Comparison of ENCODE assay signal across 30 cellular contexts in the genomic region with DNA sequence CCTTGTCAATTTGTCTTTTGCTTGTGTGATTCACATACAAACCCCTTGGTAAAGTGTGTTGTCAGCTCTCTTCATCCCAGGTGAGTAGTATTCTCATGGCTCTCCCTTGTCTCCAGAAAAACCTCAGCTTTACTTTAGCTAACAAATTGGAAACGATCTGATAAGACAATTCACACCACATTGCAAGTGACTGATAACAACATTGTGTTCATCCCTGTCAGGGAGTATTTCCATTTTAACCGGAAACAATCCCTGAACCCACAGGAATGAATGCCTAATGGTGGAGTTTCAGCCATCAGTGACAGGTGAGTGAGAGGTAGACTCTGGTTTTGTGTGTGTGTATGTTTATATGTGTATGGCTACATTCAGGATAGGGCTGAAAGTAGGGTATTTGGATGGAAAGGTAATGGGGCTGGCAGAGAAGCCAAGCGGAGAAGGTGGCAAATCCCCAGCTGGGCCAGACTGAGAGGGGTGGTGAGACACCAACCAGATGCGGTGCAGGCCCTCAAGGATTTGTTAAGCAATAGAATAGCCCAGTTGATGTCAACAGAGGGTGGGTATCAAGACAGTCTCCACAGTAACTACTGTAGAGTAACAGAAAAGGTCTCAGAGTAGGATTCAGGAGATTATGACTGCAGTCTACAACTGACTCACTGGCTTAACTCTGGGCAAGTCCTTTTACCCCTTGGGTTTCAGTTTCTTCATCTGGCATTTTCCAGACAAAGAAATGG. TPM values are rescaled to one million over a fixed set of nuclear protein-coding genes. Genes with fewer than 3 reads are reported as not detected.
DNase-seq lines count a peak whose midpoint lies in the region; ATAC-seq and TF ChIP-seq lines count a peak whose summit lies in the region.
"Had no signal": no experiment of that assay in that cellular context is flagged by ENCODE, and none has a peak within 500 bp of the region (broad histone marks: within the 10 kb centered on the region; RNA-seq: fewer than 3 reads in every experiment).

No MANE protein-coding gene starts in this region.

- no peak overlapping the region for H3K23ac ChIP-seq in mesendoderm (ENCODE audit: low read length)

- no peak overlapping the region for H2BK120ac ChIP-seq in mesendoderm (ENCODE audit: low read depth, low read length)

- H3K4me2 ChIP-seq in BLaER1 (no peak overlapping the region), mesendoderm (ENCODE audit: low read length) (no peak overlapping the region)

- H3K79me1 ChIP-seq in mesendoderm (ENCODE audit: low read length), result no peaks in the 10 kb centered on the region

- ATAC-seq in activated naive CD8-positive, alpha-beta T cell treated with anti-CD3 and anti-CD28 coated beads, Interleukin-2, amount 50 U/mL, for 24 hours, result peak; percentile 75
- ATAC-seq in GM21786 (IDR thresholded peaks at IDR 0.05; ENCODE audit: unreplicated experiment) (no peak), WTC11 (no peak)
- ATAC-seq: gastrocnemius medialis, HCT116, PC-3, Right ventricle myocardium inferior had no signal

- no peaks in the 10 kb centered on the region for H3K36me3 Mint-ChIP-seq in activated naive CD8-positive, alpha-beta T cell treated with anti-CD3 and anti-CD28 coated beads, Interleukin-2, amount 50 U/mL, for 24 hours (ENCODE audit: low read depth)
- H3K36me3 Mint-ChIP-seq in osteocyte (ENCODE audit: unreplicated experiment) (peaks cover 7% of the 10 kb centered on the region), WTC11 (0 out of 2 replicates have a peak, but pooled peaks cover 2% of the 10 kb centered on the region)
- H3K36me3 Mint-ChIP-seq: natural killer cell treated with Interleukin-12 subunit alpha and Interleukin-12 subunit beta and Interleukin-15 and Interleukin-18, amount 100 ng/mL, for 72 hours had no signal

- H3K56ac ChIP-seq in mesendoderm (ENCODE audit: low read length), result no peak overlapping the region

- no peak overlapping the region for H3K4ac ChIP-seq in mesendoderm (ENCODE audit: low read depth, low read length)

- no peak overlapping the region for H2BK5ac ChIP-seq in mesendoderm (ENCODE audit: low read length)

- peak; percentile 36 for DNase-seq in D341Med (ENCODE audit: low spot score)
- DNase-seq in activated naive CD8-positive, alpha-beta T cell treated with anti-CD3 and anti-CD28 coated beads, Interleukin-2, amount 50 U/mL, for 24 hours, result no peak
- DNase-seq in mesendoderm, result peak; percentile 93
- no peak for DNase-seq in germinal center (ENCODE audit: low spot score)
- no peak for DNase-seq in osteocyte (ENCODE audit: extremely low spot score, unreplicated experiment)
- no peak for DNase-seq in WTC11 (ENCODE audit: low spot score)
- DNase-seq: activated CD4-positive, CD25-positive, alpha-beta regulatory T cell; activated CD8-positive, alpha-beta memory T cell treated with anti-CD3 and anti-CD28 coated beads for 24 hours; activated T-cell treated with anti-CD3 and anti-CD28 coated beads, Interleukin-2, amount 50 U/mL, for 4 hours; DMS 273 treated with DMSO at 0.1 percent for 48 hours; effector memory CD4-positive, alpha-beta T cell; gastrocnemius medialis; hypothalamus; left ventricle myocardium inferior; midbrain; NCI-H1105; NCI-H1930; NCI-H2227 treated with DMSO at 0.1 percent for 48 hours; ovary; PC-3; stimulated activated CD4-positive, alpha-beta T cell treated with anti-CD3 and anti-CD28 coated beads, Interleukin-4, amount 100 ng/mL, for 4 hours; stomach; T1000; trophoblast cell had no signal

- H2AK5ac ChIP-seq in mesendoderm (ENCODE audit: low read length), result no peak overlapping the region

- no peak overlapping the region for H3K4me3 Mint-ChIP-seq in activated naive CD8-positive, alpha-beta T cell treated with anti-CD3 and anti-CD28 coated beads, Interleukin-2, amount 50 U/mL, for 24 hours
- H3K4me3 Mint-ChIP-seq in osteocyte (ENCODE audit: unreplicated experiment) (no peak overlapping the region), WTC11 (no peak overlapping the region)
- H3K4me3 Mint-ChIP-seq: activated T-cell treated with anti-CD3 and anti-CD28 coated beads, Interleukin-2, amount 50 U/mL, for 4 hours; natural killer cell treated with Interleukin-12 subunit alpha and Interleukin-12 subunit beta and Interleukin-15 and Interleukin-18, amount 100 ng/mL, for 72 hours had no signal

- H3K4me3 ChIP-seq in BLaER1 (no peak overlapping the region), mesendoderm (ENCODE audit: low read length) (no peak overlapping the region)
- H3K4me3 ChIP-seq: esophagus muscularis mucosa, gastrocnemius medialis, left ventricle myocardium inferior, ovary, stomach had no signal

- peaks cover 15% of the 10 kb centered on the region for H3K4me1 Mint-ChIP-seq in activated naive CD8-positive, alpha-beta T cell treated with anti-CD3 and anti-CD28 coated beads, Interleukin-2, amount 50 U/mL, for 24 hours
- H3K4me1 Mint-ChIP-seq in osteocyte (ENCODE audit: unreplicated experiment), result no peaks in the 10 kb centered on the region
- peaks cover 16% of the 10 kb centered on the region for H3K4me1 Mint-ChIP-seq in WTC11

- H4K20me1 ChIP-seq in BLaER1, result no peaks in the 10 kb centered on the region

- POLR2A ChIA-PET in WTC11 (lab: Charles Lee), result no interaction called here

- TF ChIP-seq CTCF in osteocyte (IDR thresholded peaks at IDR 0.05) (no peak), WTC11 (IDR thresholded peaks at IDR 0.05) (no peak)

- no peak overlapping the region for H4K5ac ChIP-seq in mesendoderm (ENCODE audit: low read length)

- WGBS in mesendoderm (ENCODE audit: extremely low coverage, insufficient coverage, low lambda C conversion rate), result no CpG with 5 or more reads among the region's 4 CpGs

- H3K27me3 ChIP-seq in BLaER1 (no peaks in the 10 kb centered on the region), mesendoderm (ENCODE audit: insufficient read depth, low read length, poor library complexity) (no peaks in the 10 kb centered on the region)
- H3K27me3 ChIP-seq: esophagus muscularis mucosa, gastrocnemius medialis, ovary, stomach had no signal

- H3K36me3 ChIP-seq in BLaER1, result peaks cover 37% of the 10 kb centered on the region
- H3K36me3 ChIP-seq in mesendoderm (ENCODE audit: control insufficient read depth, insufficient read depth, low read length), result no peaks in the 10 kb centered on the region
- H3K36me3 ChIP-seq: gastrocnemius medialis, ovary had no signal

- CTCF ChIA-PET in WTC11 (lab: Charles Lee), result interaction anchor here (4.1 kb wide), 1 partner anchor 63 kb away, joined by 31 read pairs; no protein-coding TSS in a partner anchor

- H4K8ac ChIP-seq in mesendoderm (ENCODE audit: low read depth, low read length), result no peak overlapping the region

- H2BK15ac ChIP-seq in mesendoderm (replicated peaks; ENCODE audit: low read depth), result no peak overlapping the region

- no peaks in the 10 kb centered on the region for H3K9me3 Mint-ChIP-seq in activated naive CD8-positive, alpha-beta T cell treated with anti-CD3 and anti-CD28 coated beads, Interleukin-2, amount 50 U/mL, for 24 hours
- H3K9me3 Mint-ChIP-seq in osteocyte (ENCODE audit: unreplicated experiment), result no peaks in the 10 kb centered on the region
- no peaks in the 10 kb centered on the region for H3K9me3 Mint-ChIP-seq in WTC11
- H3K9me3 Mint-ChIP-seq: activated T-cell treated with anti-CD3 and anti-CD28 coated beads, Interleukin-2, amount 50 U/mL, for 4 hours; natural killer cell treated with Interleukin-12 subunit alpha and Interleukin-12 subunit beta and Interleukin-15 and Interleukin-18, amount 100 ng/mL, for 72 hours had no signal

- no peak overlapping the region for H3K27ac Mint-ChIP-seq in activated naive CD8-positive, alpha-beta T cell treated with anti-CD3 and anti-CD28 coated beads, Interleukin-2, amount 50 U/mL, for 24 hours
- no peak overlapping the region for H3K27ac Mint-ChIP-seq in osteocyte (ENCODE audit: unreplicated experiment)
- no peak overlapping the region for H3K27ac Mint-ChIP-seq in WTC11

- no peak overlapping the region for H3K18ac ChIP-seq in mesendoderm (ENCODE audit: low read length)

- H3K9ac ChIP-seq in BLaER1 (0 out of 2 replicates have a peak overlapping the region, but pooled peaks have one; percentile 23), mesendoderm (ENCODE audit: low read length) (no peak overlapping the region)

- H3K27me3 Mint-ChIP-seq in activated naive CD8-positive, alpha-beta T cell treated with anti-CD3 and anti-CD28 coated beads, Interleukin-2, amount 50 U/mL, for 24 hours, result no peaks in the 10 kb centered on the region
- H3K27me3 Mint-ChIP-seq in osteocyte (ENCODE audit: unreplicated experiment), result no peaks in the 10 kb centered on the region
- no peaks in the 10 kb centered on the region for H3K27me3 Mint-ChIP-seq in WTC11 (ENCODE audit: low read depth)
- H3K27me3 Mint-ChIP-seq: natural killer cell treated with Interleukin-12 subunit alpha and Interleukin-12 subunit beta and Interleukin-15 and Interleukin-18, amount 100 ng/mL, for 72 hours had no signal

- no peaks in the 10 kb centered on the region for H3K9me3 ChIP-seq in BLaER1
- H3K9me3 ChIP-seq: esophagus muscularis mucosa, gastrocnemius medialis, left ventricle myocardium inferior, ovary, stomach had no signal

- H3K79me2 ChIP-seq in mesendoderm (ENCODE audit: control insufficient read depth, insufficient read depth, low read length), result no peaks in the 10 kb centered on the region

- H3K27ac ChIP-seq in BLaER1 (no peak overlapping the region), mesendoderm (ENCODE audit: low read depth, low read length) (peak overlapping the region; percentile 5)
- H3K27ac ChIP-seq: esophagus muscularis mucosa, gastrocnemius medialis, left ventricle myocardium inferior, ovary had no signal

- H3K4me1 ChIP-seq in BLaER1 (peaks cover 11% of the 10 kb centered on the region), mesendoderm (ENCODE audit: control insufficient read depth, low read depth, low read length) (peaks cover 6% of the 10 kb centered on the region)

RNA-seq across cellular contexts. Expression of a gene that starts 7.6 kb away (rescaled TPM):
- 3.7 TPM for polyA plus RNA-seq in mesendoderm (2013, experiment 1 of 2)
- polyA plus RNA-seq in mesendoderm (2013, experiment 2 of 2), result 4.3 TPM
- 9.1 and 10.9 TPM in 2 replicates for total RNA-seq in osteocyte
- 5.3 to 5.6 TPM (median 5.3 TPM) in 3 replicates for total RNA-seq in WTC11 (2021)

RNA-seq across cellular contexts. Expression of a gene that starts 7.9 kb away (rescaled TPM):
- polyA plus RNA-seq in mesendoderm (2013, experiment 1 of 2), result 39.0 TPM
- polyA plus RNA-seq in mesendoderm (2013, experiment 2 of 2), result 37.3 TPM
- total RNA-seq in osteocyte (238 and 247 TPM in 2 replicates), WTC11 (2021) (117 to 147 TPM (median 118 TPM) in 3 replicates)

RNA-seq across cellular contexts. Expression of a gene that starts 14.9 kb away (rescaled TPM):
- polyA plus RNA-seq in mesendoderm (2013, experiment 1 of 2), result 88.6 TPM
- 91.0 TPM for polyA plus RNA-seq in mesendoderm (2013, experiment 2 of 2)
- total RNA-seq in osteocyte (95.4 and 96.8 TPM in 2 replicates), WTC11 (2021) (79.4 to 84.3 TPM (median 80.4 TPM) in 3 replicates)

RNA-seq across cellular contexts. Expression of a gene that starts 17.5 kb away (rescaled TPM):
- not detected for polyA plus RNA-seq in mesendoderm (2013, experiment 1 of 2)
- not detected for polyA plus RNA-seq in mesendoderm (2013, experiment 2 of 2)
- not detected in 2 replicates for total RNA-seq in osteocyte
- total RNA-seq in WTC11 (2021), result not detected in 3 replicates
- total RNA-seq: activated T-cell treated with anti-CD3 and anti-CD28 coated beads, Interleukin-2, amount 50 U/mL, for 4 hours; esophagus muscularis mucosa; gastrocnemius medialis; left ventricle myocardium inferior; ovary; PC-3; Right ventricle myocardium inferior; stomach had no signal
- polyA plus RNA-seq: ovary, stomach had no signal

RNA-seq across cellular contexts. Expression of a gene that starts 24.3 kb away (rescaled TPM):
- polyA plus RNA-seq in mesendoderm (2013, experiment 1 of 2), result 96.5 TPM
- polyA plus RNA-seq in mesendoderm (2013, experiment 2 of 2), result 94.0 TPM
- total RNA-seq in osteocyte (32.1 and 32.3 TPM in 2 replicates), WTC11 (2021) (60.2 to 75.4 TPM (median 66.1 TPM) in 3 replicates)

Comparison
In these comparisons a context has a peak if more than half of its experiments do, and no peak if none do; other contexts are left out.
1. DNase-seq: peak in D341Med (single experiment) and mesendoderm (single experiment); none in activated naive CD8-positive, alpha-beta T cell treated with anti-CD3 and anti-CD28 coated beads, Interleukin-2, amount 50 U/mL, for 24 hours (single experiment), germinal center (single experiment), osteocyte (single experiment) and WTC11 (single experiment).